20 cellular contexts compared by ENCODE assay signal in genomic region chr2:175930504-175930903, GRCh38.
DNase-seq lines count a peak whose midpoint lies in the region; ATAC-seq and TF ChIP-seq lines count a peak whose summit lies in the region.
"Had no signal": no experiment of that assay in that cellular context is flagged by ENCODE, and none has a peak within 500 bp of the region (broad histone marks: within the 10 kb centered on the region; RNA-seq: fewer than 3 reads in every experiment).

No MANE protein-coding gene starts in this region.

- H3K4me1 Mint-ChIP-seq in type B pancreatic cell (ENCODE audit: unreplicated experiment) = peaks cover 5% of the 10 kb centered on the region
- H3K4me1 Mint-ChIP-seq: CD14-positive monocyte had no signal

- peak overlapping the region; percentile 17 for H3K27ac Mint-ChIP-seq in type B pancreatic cell
- H3K27ac Mint-ChIP-seq: activated CD4-positive, alpha-beta T cell treated with anti-CD3 and anti-CD28 coated beads, Interleukin-2, amount 10 ng/mL, durations not matched to agents 7 days and 5 days; CD14-positive monocyte had no signal

- H3K4me1 ChIP-seq in cardiac muscle cell (ENCODE audit: low read depth) = no peaks in the 10 kb centered on the region
- H3K4me1 ChIP-seq: vagina had no signal

- H3K4me3 ChIP-seq in cardiac muscle cell = no peak overlapping the region
- H3K4me3 ChIP-seq in choroid plexus epithelial cell (ENCODE audit: low read depth, low read length) = no peak overlapping the region
- H3K4me3 ChIP-seq: vagina had no signal

- DNase-seq in cardiac muscle cell (ENCODE audit: low read depth in 1 of 2, low spot score in 1 of 2) (peak in 1 of 2 donors; percentile 17), Right ventricle myocardium superior (no peak), choroid plexus epithelial cell (ENCODE audit: low read depth) (peak; percentile 11), islet precursor cell (peak; percentile 76), type B pancreatic cell (ENCODE audit: extremely low spot score, unreplicated experiment) (no peak), glomerular visceral epithelial cell (ENCODE audit: extremely low spot score) (no peak)
- DNase-seq in stimulated activated naive CD8-positive, alpha-beta T cell treated with anti-CD3 and anti-CD28 coated beads, Interleukin-15, Interleukin-2, amounts not matched to agents 100 U/mL and 50 U/mL, for 24 hours = no peak
- DNase-seq: activated CD4-positive, alpha-beta T cell treated with anti-CD3 and anti-CD28 coated beads, Interleukin-2, amount 10 ng/mL, durations not matched to agents 7 days and 5 days; activated gamma-delta T cell; amygdala; DMS 273 treated with DMSO at 0.1 percent for 48 hours; MM.1S; NCI-H146; stimulated activated CD4-positive, alpha-beta T cell treated with anti-CD3 and anti-CD28 coated beads, Interleukin-12 subunit alpha, Interleukin-12 subunit beta, amount 100 ng/mL, for 4 hours; stimulated activated CD8-positive, alpha-beta memory T cell treated with anti-CD3 and anti-CD28 coated beads, Interleukin-4, amount 100 ng/mL, for 48 hours had no signal

- no peak overlapping the region for H3K4me3 Mint-ChIP-seq in type B pancreatic cell
- H3K4me3 Mint-ChIP-seq: activated CD4-positive, alpha-beta T cell treated with anti-CD3 and anti-CD28 coated beads, Interleukin-2, amount 10 ng/mL, durations not matched to agents 7 days and 5 days; CD14-positive monocyte had no signal

- H3K27ac ChIP-seq in cardiac muscle cell = peak overlapping the region; percentile 21
- H3K27ac ChIP-seq: vagina had no signal

- peaks cover 20% of the 10 kb centered on the region for H3K36me3 ChIP-seq in cardiac muscle cell

- no peaks in the 10 kb centered on the region for H3K9me3 Mint-ChIP-seq in type B pancreatic cell
- H3K9me3 Mint-ChIP-seq: activated CD4-positive, alpha-beta T cell treated with anti-CD3 and anti-CD28 coated beads, Interleukin-2, amount 10 ng/mL, durations not matched to agents 7 days and 5 days; CD14-positive monocyte had no signal

- H3K27me3 Mint-ChIP-seq in type B pancreatic cell = no peaks in the 10 kb centered on the region
- H3K27me3 Mint-ChIP-seq: activated CD4-positive, alpha-beta T cell treated with anti-CD3 and anti-CD28 coated beads, Interleukin-2, amount 10 ng/mL, durations not matched to agents 7 days and 5 days had no signal

- TF ChIP-seq CTCF in cardiac muscle cell (IDR thresholded peaks at IDR 0.05; ENCODE audit: low read depth, low read length) = no peak
- TF ChIP-seq CTCF in choroid plexus epithelial cell (conservative IDR thresholded peaks at IDR 0.05; ENCODE audit: low read depth, low read length) = no peak
- no peak for TF ChIP-seq CTCF in type B pancreatic cell (conservative IDR thresholded peaks at IDR 0.05)

- no peaks in the 10 kb centered on the region for H3K27me3 ChIP-seq in cardiac muscle cell
- H3K27me3 ChIP-seq: vagina had no signal

- ATAC-seq in Right ventricle myocardium superior (ENCODE audit: poor library complexity) = no peak
- ATAC-seq in HG02938 (IDR thresholded peaks at IDR 0.05; ENCODE audit: unreplicated experiment) = no peak
- no peak for ATAC-seq in stimulated activated naive CD8-positive, alpha-beta T cell treated with anti-CD3 and anti-CD28 coated beads, Interleukin-15, Interleukin-2, amounts not matched to agents 100 U/mL and 50 U/mL, for 24 hours
- ATAC-seq: HCT116, left lobe of liver had no signal

- H3K9me3 ChIP-seq in cardiac muscle cell (ENCODE audit: low read depth) = no peaks in the 10 kb centered on the region
- H3K9me3 ChIP-seq: vagina had no signal

- intact Hi-C loops in Right ventricle myocardium superior (cut with DNase I) = no loop called here

- H3K36me3 Mint-ChIP-seq in type B pancreatic cell = peaks cover 11% of the 10 kb centered on the region

Comparison
In these comparisons a context has a peak if more than half of its experiments do, and no peak if none do; other contexts are left out.
1. DNase-seq: peak in choroid plexus epithelial cell (single experiment) and islet precursor cell (single experiment); none in Right ventricle myocardium superior (single experiment), type B pancreatic cell (single experiment), stimulated activated naive CD8-positive, alpha-beta T cell treated with anti-CD3 and anti-CD28 coated beads, Interleukin-15, Interleukin-2, amounts not matched to agents 100 U/mL and 50 U/mL, for 24 hours (single experiment) and glomerular visceral epithelial cell (single experiment).